In genomic region chr12:106127289-106128126, GRCh38 we compare ENCODE assay signal across 1 cellular context.
TF ChIP-seq lines count a peak whose summit lies in the region.

No MANE protein-coding gene starts in this region.

TF ChIP-seq in HEK293, 187 proteins besides CTCF, POLR2A, EP300 and RAD21:
- no peak for TF ChIP-seq PRDM6 (tag by site-specific recombination; IDR thresholded peaks at IDR 0.05)
- TF ChIP-seq ZXDB (tag by site-specific recombination; IDR thresholded peaks at IDR 0.05) = no peak
- peak; percentile 24; the same call in 1 of the 2 replicates for TF ChIP-seq KLF1 (tag by site-specific recombination; IDR thresholded peaks at IDR 0.05)
- no peak for TF ChIP-seq GLIS1 (tag by site-specific recombination; IDR thresholded peaks at IDR 0.05)
- TF ChIP-seq ZBTB17 (tag by site-specific recombination; IDR thresholded peaks at IDR 0.05) = peak; percentile 75
- TF ChIP-seq ZNF341 (tag by site-specific recombination; IDR thresholded peaks at IDR 0.05; ENCODE audit: low read depth) = no peak
- no peak for TF ChIP-seq ZNF776 (tag by site-specific recombination; IDR thresholded peaks at IDR 0.05; ENCODE audit: borderline replicate concordance)
- TF ChIP-seq GLI2 (tag by site-specific recombination; IDR thresholded peaks at IDR 0.05; ENCODE audit: borderline replicate concordance, low read depth) = no peak
- no peak for TF ChIP-seq OVOL3 (tag by site-specific recombination; IDR thresholded peaks at IDR 0.05)
- TF ChIP-seq ZNF157 (tag by site-specific recombination; IDR thresholded peaks at IDR 0.05) = no peak
- TF ChIP-seq PATZ1 (tag by site-specific recombination; IDR thresholded peaks at IDR 0.05) = no peak
- TF ChIP-seq ZNF174 (tag by site-specific recombination; IDR thresholded peaks at IDR 0.05) = no peak
- TF ChIP-seq ZNF76 (tag by site-specific recombination; IDR thresholded peaks at IDR 0.05; ENCODE audit: borderline replicate concordance, low read depth) = no peak
- peak; percentile 23; the same call in 1 of the 2 replicates for TF ChIP-seq PRDM10 (tag by site-specific recombination; IDR thresholded peaks at IDR 0.05)
- no peak for TF ChIP-seq ZBTB20 (tag by site-specific recombination; IDR thresholded peaks at IDR 0.05)
